8 cellular contexts compared by ENCODE assay signal in the genomic region with DNA sequence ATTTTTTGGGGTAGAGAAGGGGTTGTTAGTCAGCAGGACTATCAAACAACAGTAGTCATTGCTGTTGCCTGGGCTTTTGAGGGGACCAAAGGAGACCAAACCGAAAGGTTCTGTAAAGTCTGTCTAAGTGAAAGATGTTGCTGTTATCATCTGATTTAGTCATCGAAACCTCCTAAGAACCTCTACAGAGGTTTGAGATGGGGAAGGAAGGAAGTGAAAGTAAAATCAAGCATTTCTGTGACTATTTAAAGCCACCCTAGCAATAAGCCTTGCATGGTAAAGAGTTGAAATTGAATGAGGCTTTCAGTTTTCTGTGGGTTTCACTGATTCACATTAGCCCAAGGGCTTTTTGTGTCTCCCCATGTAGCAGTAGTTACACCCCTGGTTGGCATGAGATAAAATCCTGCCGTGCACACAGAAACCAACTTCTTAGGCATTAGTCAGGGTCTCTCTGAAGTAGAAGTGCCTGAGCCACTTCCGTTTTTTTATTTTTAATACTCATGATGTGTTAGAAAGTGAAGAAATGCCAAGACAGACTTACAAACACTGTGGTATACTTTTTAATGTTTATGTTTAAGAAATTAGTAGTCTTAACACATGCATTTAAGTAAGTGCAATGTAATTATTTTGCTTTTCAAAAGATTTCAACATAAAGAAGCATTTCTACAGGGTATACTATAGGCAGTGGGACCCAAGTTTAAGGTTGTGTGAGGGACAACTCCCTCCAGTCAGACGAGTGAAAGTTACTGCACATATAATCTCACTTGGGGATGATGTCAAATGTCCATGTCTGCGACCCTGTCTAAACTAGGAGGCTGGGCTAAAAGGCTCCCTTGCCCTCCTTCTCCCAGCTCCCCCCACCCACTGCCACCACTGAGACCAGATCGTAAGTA. TPM values are rescaled to one million over a fixed set of nuclear protein-coding genes. Genes with fewer than 3 reads are reported as not detected.
A peak's percentile ranks its signal among the peaks of the same experiment; 100 is the strongest.
DNase-seq lines count a peak whose midpoint lies in the region; ATAC-seq and TF ChIP-seq lines count a peak whose summit lies in the region.

No MANE protein-coding gene starts in this region.

- peak overlapping the region; percentile 30 for H3K27ac ChIP-seq in CD4-positive, alpha-beta T cell (ENCODE audit: low read depth, low read length)
- H3K27ac ChIP-seq in esophagus muscularis mucosa (replicated peaks in 1 of 4), result no peak overlapping the region

- no peaks in the 10 kb centered on the region for H3K9me3 Mint-ChIP-seq in CD4-positive, alpha-beta T cell

- peak overlapping the region; percentile 31 for H3K4me3 ChIP-seq in Jurkat, Clone E6-1 (ENCODE audit: low read length)
- peak overlapping the region; percentile 8 to 48 (median 32) for H3K4me3 ChIP-seq in esophagus muscularis mucosa

- TF ChIP-seq EP300 in esophagus muscularis mucosa (IDR thresholded peaks at IDR 0.05), result no peak

- H3K27me3 ChIP-seq in CD4-positive, alpha-beta T cell (ENCODE audit: control insufficient read depth, insufficient read depth, low read length), result no peaks in the 10 kb centered on the region
- H3K27me3 ChIP-seq in esophagus muscularis mucosa, result no peaks in the 10 kb centered on the region

- H3K36me3 Mint-ChIP-seq in CD4-positive, alpha-beta T cell (ENCODE audit: low read depth), result no peaks in the 10 kb centered on the region

- no peaks in the 10 kb centered on the region for H3K27me3 Mint-ChIP-seq in CD4-positive, alpha-beta T cell

- H3K4me1 ChIP-seq in esophagus muscularis mucosa, result peaks cover 0 to 10% (median 2%) of the 10 kb centered on the region in 4 donors

- POLR2A ChIA-PET in CD4-positive, alpha-beta T cell (lab: Charles Lee), result interaction anchor here (0.6 kb wide), 1 partner anchor 52 kb away, joined by 3 read pairs; no protein-coding TSS in a partner anchor

- TF ChIP-seq POLR2A in esophagus muscularis mucosa (IDR thresholded peaks at IDR 0.05; ENCODE audit: low read depth), result no peak

- peak in 9 of 10 experiments; percentile 19 to 48 (median 33) for DNase-seq in CD4-positive, alpha-beta T cell
- DNase-seq in Jurkat, Clone E6-1 (ENCODE audit: low read depth, low spot score), result peak; percentile 97
- DNase-seq in activated CD4-positive, alpha-beta T cell treated with anti-CD3 and anti-CD28 coated beads, Interleukin-2, amount 50 U/mL, for 24 hours (ENCODE audit: low read depth in 1 of 2, low spot score in 1 of 2), result peak; percentile 6 to 61
- DNase-seq in esophagus muscularis mucosa (ENCODE audit: extremely low spot score), result no peak
- peak; percentile 42 to 57 for DNase-seq in stimulated activated CD4-positive, alpha-beta T cell treated with anti-CD3 and anti-CD28 coated beads, Interleukin-15, amount 100 ng/mL, for 48 hours (ENCODE audit: low read depth in 2 of 2)
- DNase-seq in D341Med (ENCODE audit: low spot score), result no peak
- no peak for DNase-seq in DMS 273 treated with DMSO at 0.1 percent for 48 hours (lab: John Stamatoyannopoulos, UW)

- ATAC-seq in CD4-positive, alpha-beta T cell (ENCODE audit: poor library complexity), result peak; percentile 79
- peak; percentile 96 for ATAC-seq in GM21447 (IDR thresholded peaks at IDR 0.05; ENCODE audit: unreplicated experiment)

- H3K4me3 Mint-ChIP-seq in CD4-positive, alpha-beta T cell, result peak overlapping the region; percentile 85

- 60% methylated on average over 7 of the region's 7 CpGs for WGBS in esophagus muscularis mucosa

- CTCF ChIA-PET in CD4-positive, alpha-beta T cell (lab: Charles Lee), result no interaction called here

- TF ChIP-seq CTCF in CD4-positive, alpha-beta T cell (IDR thresholded peaks at IDR 0.05), result no peak
- no peak for TF ChIP-seq CTCF in esophagus muscularis mucosa (IDR thresholded peaks at IDR 0.05)

- H3K4me1 Mint-ChIP-seq in CD4-positive, alpha-beta T cell (ENCODE audit: low read depth), result peaks cover 65% of the 10 kb centered on the region

- H3K9me3 ChIP-seq in CD4-positive, alpha-beta T cell (ENCODE audit: control insufficient read depth, low read length), result no peaks in the 10 kb centered on the region
- no peaks in the 10 kb centered on the region for H3K9me3 ChIP-seq in esophagus muscularis mucosa

- intact Hi-C loops in CD4-positive, alpha-beta T cell (cut with DNase I, micrococcal nuclease), result loop anchor here in 1 of 2 experiments (2.0 kb wide), 1 partner anchor 48 kb away; no protein-coding TSS in a partner anchor
- intact Hi-C loops in esophagus muscularis mucosa (cut with DNase I), result no loop called here

- peak overlapping the region; percentile 85 for H3K27ac Mint-ChIP-seq in CD4-positive, alpha-beta T cell

- no peaks in the 10 kb centered on the region for H3K36me3 ChIP-seq in esophagus muscularis mucosa

RNA-seq across cellular contexts. Expression of a gene that starts 50.4 kb away (rescaled TPM):
- 100 to 1,000 TPM; 123 to 135 TPM for total RNA-seq in CD4-positive, alpha-beta T cell
- polyA plus RNA-seq in Jurkat, Clone E6-1 (2012; ENCODE audit: insufficient read depth, insufficient read length), result 15.1 TPM
- total RNA-seq in esophagus muscularis mucosa, result 10 to 100 TPM; 22.2 to 57.9 (median 36.9) TPM

Comparison
In these comparisons a context has a peak if more than half of its experiments do, and no peak if none do; other contexts are left out.
1. DNase-seq: peak in CD4-positive, alpha-beta T cell (9 of 10), Jurkat, Clone E6-1 (single experiment), activated CD4-positive, alpha-beta T cell treated with anti-CD3 and anti-CD28 coated beads, Interleukin-2, amount 50 U/mL, for 24 hours (2 of 2) and stimulated activated CD4-positive, alpha-beta T cell treated with anti-CD3 and anti-CD28 coated beads, Interleukin-15, amount 100 ng/mL, for 48 hours (2 of 2); none in esophagus muscularis mucosa (single experiment), D341Med (single experiment) and DMS 273 treated with DMSO at 0.1 percent for 48 hours (single experiment).